In genomic region chr5:79821-80220, GRCh38 we compare ENCODE assay signal across 16 cellular contexts. TPM values are rescaled to one million over a fixed set of nuclear protein-coding genes. Genes with fewer than 3 reads are reported as not detected.
A peak's percentile ranks its signal among the peaks of the same experiment; 100 is the strongest.
DNase-seq lines count a peak whose midpoint lies in the region; FAIRE-seq and TF ChIP-seq lines count a peak whose summit lies in the region.
"Had no signal": no experiment of that assay in that cellular context is flagged by ENCODE, and none has a peak within 500 bp of the region (broad histone marks: within the 10 kb centered on the region; RNA-seq: fewer than 3 reads in every experiment).

No MANE protein-coding gene starts in this region.

- no peak overlapping the region for H3K27ac ChIP-seq in kidney (ENCODE audit: low read depth in 2 of 2, low read length in 2 of 2)
- H3K27ac ChIP-seq in trophoblast cell (ENCODE audit: low read depth, low read length) = no peak overlapping the region
- no peak overlapping the region for H3K27ac ChIP-seq in mesenchymal stem cell (ENCODE audit: low read length, poor library complexity, severe bottlenecking)
- H3K27ac ChIP-seq in esophagus squamous epithelium = no peak overlapping the region
- H3K27ac ChIP-seq: BLaER1 had no signal

- H3K23ac ChIP-seq in trophoblast cell (ENCODE audit: low read length) (no peak overlapping the region), mesenchymal stem cell (ENCODE audit: low read length in 2 of 2) (no peak overlapping the region)

- H3K9ac ChIP-seq in kidney (ENCODE audit: low read length in 2 of 2) (no peak overlapping the region), trophoblast cell (ENCODE audit: low read length) (no peak overlapping the region), mesenchymal stem cell (ENCODE audit: low read length) (no peak overlapping the region)
- H3K9ac ChIP-seq: BLaER1 had no signal

- H3K9me3 Mint-ChIP-seq in activated naive CD4-positive, alpha-beta T cell treated with anti-CD3 and anti-CD28 coated beads, Interleukin-2, amount 10 ng/mL, durations not matched to agents 7 days and 5 days = peaks cover 4% of the 10 kb centered on the region
- peaks cover 2% of the 10 kb centered on the region for H3K9me3 Mint-ChIP-seq in activated naive CD4-positive, alpha-beta T cell treated with anti-CD3 and anti-CD28 coated beads for 36 hours

- no peaks in the 10 kb centered on the region for H3K9me3 ChIP-seq in kidney (ENCODE audit: control insufficient read depth in 1 of 2, low read length in 2 of 2)
- peaks cover 2% of the 10 kb centered on the region for H3K9me3 ChIP-seq in trophoblast cell (ENCODE audit: insufficient read depth, low read depth, low read length)
- no peaks in the 10 kb centered on the region for H3K9me3 ChIP-seq in mesenchymal stem cell (ENCODE audit: control insufficient read depth, low read length)
- H3K9me3 ChIP-seq in esophagus squamous epithelium = no peaks in the 10 kb centered on the region
- H3K9me3 ChIP-seq: BLaER1 had no signal

- no peak for TF ChIP-seq POLR2A in esophagus squamous epithelium (IDR thresholded peaks at IDR 0.05)

- H3K79me2 ChIP-seq in trophoblast cell (ENCODE audit: control insufficient read depth, insufficient read depth, low read length, poor library complexity) = peaks cover 5% of the 10 kb centered on the region

- H3K4me1 ChIP-seq in kidney (ENCODE audit: control insufficient read depth in 1 of 2, insufficient read depth in 1 of 2, low read depth in 1 of 2, low read length in 2 of 2) (no peaks in the 10 kb centered on the region), trophoblast cell (ENCODE audit: control insufficient read depth in 1 of 2, insufficient read depth in 2 of 2, low read length in 2 of 2) (peaks cover 28% of the 10 kb centered on the region in 2 experiments), mesenchymal stem cell (ENCODE audit: control insufficient read depth, insufficient read depth, low read depth, low read length) (peaks cover 42% of the 10 kb centered on the region), esophagus squamous epithelium (no peaks in the 10 kb centered on the region)

- TF ChIP-seq CTCF in kidney (IDR thresholded peaks at IDR 0.05; ENCODE audit: borderline replicate concordance, extremely low read depth, insufficient read depth) = no peak
- TF ChIP-seq CTCF in esophagus squamous epithelium (IDR thresholded peaks at IDR 0.05) = no peak

- H3K14ac ChIP-seq in trophoblast cell (ENCODE audit: low read length) (no peak overlapping the region), mesenchymal stem cell (ENCODE audit: low read length in 2 of 2) (no peak overlapping the region)

- peaks cover 3% of the 10 kb centered on the region for H3K36me3 Mint-ChIP-seq in activated naive CD4-positive, alpha-beta T cell treated with anti-CD3 and anti-CD28 coated beads, Interleukin-2, amount 10 ng/mL, durations not matched to agents 7 days and 5 days
- H3K36me3 Mint-ChIP-seq in activated naive CD4-positive, alpha-beta T cell treated with anti-CD3 and anti-CD28 coated beads for 36 hours (ENCODE audit: low read depth) = no peaks in the 10 kb centered on the region
- H3K36me3 Mint-ChIP-seq: CD14-positive monocyte had no signal

- H3K36me3 ChIP-seq in kidney (ENCODE audit: control insufficient read depth in 1 of 2, insufficient read depth in 2 of 2, low read length in 2 of 2) (no peaks in the 10 kb centered on the region), trophoblast cell (ENCODE audit: control insufficient read depth in 1 of 2, insufficient read depth in 2 of 2, low read length in 2 of 2) (no peaks in the 10 kb centered on the region), mesenchymal stem cell (ENCODE audit: control insufficient read depth in 1 of 2, insufficient read depth in 2 of 2, low read depth in 1 of 2, low read length in 2 of 2) (no peaks in the 10 kb centered on the region), esophagus squamous epithelium (no peaks in the 10 kb centered on the region)
- H3K36me3 ChIP-seq: BLaER1 had no signal

- peak overlapping the region; percentile 45 for H3K27ac Mint-ChIP-seq in activated naive CD4-positive, alpha-beta T cell treated with anti-CD3 and anti-CD28 coated beads, Interleukin-2, amount 10 ng/mL, durations not matched to agents 7 days and 5 days
- H3K27ac Mint-ChIP-seq in activated naive CD4-positive, alpha-beta T cell treated with anti-CD3 and anti-CD28 coated beads for 36 hours = no peak overlapping the region
- H3K27ac Mint-ChIP-seq: CD14-positive monocyte had no signal

- H2BK15ac ChIP-seq in mesenchymal stem cell (ENCODE audit: low read depth, poor library complexity, severe bottlenecking) = no peak overlapping the region

- H3K4me2 ChIP-seq in trophoblast cell (ENCODE audit: low read length) (no peak overlapping the region), mesenchymal stem cell (ENCODE audit: low read length, poor library complexity, severe bottlenecking) (no peak overlapping the region)

- H4K8ac ChIP-seq in trophoblast cell (ENCODE audit: low read depth, low read length) (no peak overlapping the region), mesenchymal stem cell (ENCODE audit: low read length) (no peak overlapping the region)

- no peak overlapping the region for H3K4me3 Mint-ChIP-seq in activated naive CD4-positive, alpha-beta T cell treated with anti-CD3 and anti-CD28 coated beads, Interleukin-2, amount 10 ng/mL, durations not matched to agents 7 days and 5 days
- H3K4me3 Mint-ChIP-seq in activated naive CD4-positive, alpha-beta T cell treated with anti-CD3 and anti-CD28 coated beads for 36 hours = no peak overlapping the region
- H3K4me3 Mint-ChIP-seq: CD14-positive monocyte; CD4-positive, alpha-beta memory T cell; H9 had no signal

- no peak overlapping the region for H4K12ac ChIP-seq in trophoblast cell (ENCODE audit: low read depth, low read length)

- no peak overlapping the region for H4K91ac ChIP-seq in trophoblast cell (ENCODE audit: low read depth, low read length)
- H4K91ac ChIP-seq in mesenchymal stem cell (ENCODE audit: low read length) = no peak overlapping the region

- H3K4me3 ChIP-seq in kidney (ENCODE audit: low read length in 2 of 2) (no peak overlapping the region), trophoblast cell (ENCODE audit: low read depth, low read length) (no peak overlapping the region), mesenchymal stem cell (ENCODE audit: insufficient read depth in 1 of 2, low read depth in 1 of 2, low read length in 2 of 2) (no peak overlapping the region), esophagus squamous epithelium (no peak overlapping the region)
- H3K4me3 ChIP-seq: BLaER1, GM12878 had no signal

- H2AK5ac ChIP-seq in trophoblast cell (ENCODE audit: low read length) = no peak overlapping the region
- H2AK5ac ChIP-seq in mesenchymal stem cell (ENCODE audit: low read length, severe bottlenecking) = no peak overlapping the region

- H3K4ac ChIP-seq in trophoblast cell (ENCODE audit: low read depth, low read length) (no peak overlapping the region), mesenchymal stem cell (ENCODE audit: low read depth in 1 of 2, low read length in 2 of 2) (no peak overlapping the region)

- peaks cover 24% of the 10 kb centered on the region for H3K79me1 ChIP-seq in trophoblast cell (ENCODE audit: low read length)
- H3K79me1 ChIP-seq in mesenchymal stem cell (replicated peaks; ENCODE audit: low read length, poor library complexity, severe bottlenecking) = no peaks in the 10 kb centered on the region

- H2AFZ ChIP-seq in trophoblast cell (ENCODE audit: insufficient read depth, low read length, poor library complexity) (no peak overlapping the region), mesenchymal stem cell (ENCODE audit: low read depth, low read length) (no peak overlapping the region)

- H3K27me3 ChIP-seq in trophoblast cell (ENCODE audit: insufficient read depth, low read length) (no peaks in the 10 kb centered on the region), mesenchymal stem cell (ENCODE audit: control insufficient read depth in 1 of 2, insufficient read depth in 1 of 2, low read length in 2 of 2) (peaks cover 25 to 76% of the 10 kb centered on the region in 2 experiments), esophagus squamous epithelium (peaks cover 0 to 70% (median 2%) of the 10 kb centered on the region in 4 donors)
- H3K27me3 ChIP-seq: BLaER1 had no signal

- intact Hi-C loops in activated naive CD4-positive, alpha-beta T cell treated with anti-CD3 and anti-CD28 coated beads for 36 hours (cut with micrococcal nuclease) = no loop called here
- intact Hi-C loops in kidney (cut with DNase I) = no loop called here
- intact Hi-C loops in esophagus squamous epithelium (cut with DNase I) = no loop called here

- H3K27me3 Mint-ChIP-seq in activated naive CD4-positive, alpha-beta T cell treated with anti-CD3 and anti-CD28 coated beads, Interleukin-2, amount 10 ng/mL, durations not matched to agents 7 days and 5 days = no peaks in the 10 kb centered on the region
- peaks cover 3% of the 10 kb centered on the region for H3K27me3 Mint-ChIP-seq in activated naive CD4-positive, alpha-beta T cell treated with anti-CD3 and anti-CD28 coated beads for 36 hours (ENCODE audit: low read depth)

- WGBS in trophoblast cell (ENCODE audit: extremely low coverage, insufficient coverage, insufficient read length) = no CpG with 5 or more reads among the region's 5 CpGs
- WGBS in mesenchymal stem cell = 90% methylated on average over 5 of the region's 5 CpGs
- 60 to 100% methylated on average over 1 to 2 of the region's 5 CpGs for WGBS in esophagus squamous epithelium, 2 donors

- no peak for FAIRE-seq in kidney (lab: Jason Lieb, UNC)
- FAIRE-seq: GM12878 had no signal

- H2BK120ac ChIP-seq in trophoblast cell (ENCODE audit: insufficient read depth, low read length, poor library complexity) (no peak overlapping the region), mesenchymal stem cell (ENCODE audit: low read depth, low read length) (no peak overlapping the region)

- H2BK12ac ChIP-seq in trophoblast cell (ENCODE audit: low read length) = peak overlapping the region; percentile 18
- no peak overlapping the region for H2BK12ac ChIP-seq in mesenchymal stem cell (ENCODE audit: low read length in 2 of 2)

- H2BK5ac ChIP-seq in trophoblast cell (ENCODE audit: low read depth, low read length, poor library complexity) (no peak overlapping the region), mesenchymal stem cell (ENCODE audit: low read depth, low read length, poor library complexity, severe bottlenecking) (no peak overlapping the region)

- no peak for DNase-seq in activated naive CD4-positive, alpha-beta T cell treated with anti-CD3 and anti-CD28 coated beads, Interleukin-2, amount 10 ng/mL, durations not matched to agents 7 days and 5 days
- no peak for DNase-seq in activated naive CD4-positive, alpha-beta T cell treated with anti-CD3 and anti-CD28 coated beads for 36 hours
- peak; percentile 57 for DNase-seq in kidney
- no peak for DNase-seq in trophoblast cell
- DNase-seq in mesenchymal stem cell = no peak
- DNase-seq in iPS-NIHi7 (ENCODE audit: extremely low spot score) = no peak
- DNase-seq in esophagus squamous epithelium (lab: John Stamatoyannopoulos, UW) = no peak
- DNase-seq: CD4-positive, alpha-beta memory T cell; DMS153; DMS79; GDM1; GOT3; H9 had no signal

- no peaks in the 10 kb centered on the region for H3K4me1 Mint-ChIP-seq in activated naive CD4-positive, alpha-beta T cell treated with anti-CD3 and anti-CD28 coated beads, Interleukin-2, amount 10 ng/mL, durations not matched to agents 7 days and 5 days
- H3K4me1 Mint-ChIP-seq in activated naive CD4-positive, alpha-beta T cell treated with anti-CD3 and anti-CD28 coated beads for 36 hours (ENCODE audit: low read depth) = no peaks in the 10 kb centered on the region
- H3K4me1 Mint-ChIP-seq: CD14-positive monocyte had no signal

- no peak overlapping the region for H3K18ac ChIP-seq in trophoblast cell (ENCODE audit: low read length)
- no peak overlapping the region for H3K18ac ChIP-seq in mesenchymal stem cell (ENCODE audit: low read depth in 1 of 2, low read length in 2 of 2)

- CTCF ChIA-PET in activated naive CD4-positive, alpha-beta T cell treated with anti-CD3 and anti-CD28 coated beads, Interleukin-2, amount 10 ng/mL, durations not matched to agents 7 days and 5 days (lab: Charles Lee) = no interaction called here
- CTCF ChIA-PET in activated naive CD4-positive, alpha-beta T cell treated with anti-CD3 and anti-CD28 coated beads for 36 hours (lab: Charles Lee) = no interaction called here

RNA-seq across cellular contexts. Expression of gene PLEKHG4B, which starts 12.1 kb away (rescaled TPM):
- total RNA-seq in activated naive CD4-positive, alpha-beta T cell treated with anti-CD3 and anti-CD28 coated beads for 36 hours = not detected
- 0.13 TPM for total RNA-seq in kidney
- 0.37 TPM for polyA plus RNA-seq in kidney (ENCODE audit: insufficient read depth, low read depth, low replicate concordance)
- polyA plus RNA-seq in trophoblast cell (2013) = 36.7 and 38.3 TPM in 2 replicates
- 0.25 TPM for polyA plus RNA-seq in mesenchymal stem cell (2013, experiment 1 of 2)
- 0.14 TPM for polyA plus RNA-seq in mesenchymal stem cell (2013, experiment 2 of 2)
- 1 to 10 TPM in 1 of 4 donors, under 1 TPM in 3; 0.12 to 1.2 (median 0.21) TPM for total RNA-seq in esophagus squamous epithelium
- total RNA-seq: CD4-positive, alpha-beta memory T cell had no signal
- polyA plus RNA-seq: CD14-positive monocyte; CD4-positive, alpha-beta memory T cell had no signal
